ENCODE assay signal across 15 cellular contexts in genomic region chr2:31070339-31070738, GRCh38.
"Had no signal": no experiment of that assay in that cellular context is flagged by ENCODE, and none has a peak within 500 bp of the region (broad histone marks: within the 10 kb centered on the region; RNA-seq: fewer than 3 reads in every experiment).

No MANE protein-coding gene starts in this region.

- H3K27ac ChIP-seq: hepatocyte, lower lobe of right lung, neutrophil, parathyroid adenoma, uterus had no signal

- DNase-seq: activated CD4-positive, alpha-beta T cell treated with anti-CD3 and anti-CD28 coated beads, Interleukin-2, amount 10 ng/mL, durations not matched to agents 7 days and 5 days; activated CD8-positive, alpha-beta memory T cell treated with anti-CD3 and anti-CD28 coated beads for 24 hours; activated gamma-delta T cell treated with Interleukin-2 at 50 U/mL for 16 hours; activated naive CD8-positive, alpha-beta T cell treated with anti-CD3 and anti-CD28 coated beads for 36 hours; amygdala; cerebellar nuclear complex; effector memory CD4-positive, alpha-beta T cell; left colon; lower lobe of right lung; naive B cell; uterus had no signal

- H3K4me3 ChIP-seq: hepatocyte, lower lobe of right lung, uterus had no signal

- ATAC-seq: left colon; lower lobe of right lung; stimulated activated effector memory CD8-positive, alpha-beta T cell treated with anti-CD3 and anti-CD28 coated beads, Interleukin-12 subunit alpha, Interleukin-12 subunit beta, amount 100 ng/mL, for 72 hours had no signal
